In genomic region chr1:215475719-215476525, GRCh38 we compare ENCODE assay signal across 11 cellular contexts.
DNase-seq lines count a peak whose midpoint lies in the region; ATAC-seq and TF ChIP-seq lines count a peak whose summit lies in the region.
"Had no signal": no experiment of that assay in that cellular context is flagged by ENCODE, and none has a peak within 500 bp of the region (broad histone marks: within the 10 kb centered on the region; RNA-seq: fewer than 3 reads in every experiment).

No MANE protein-coding gene starts in this region.

- no peak for ATAC-seq in CD8-positive, alpha-beta T cell

- H3K36me3 ChIP-seq in MG63, result no peaks in the 10 kb centered on the region
- no peaks in the 10 kb centered on the region for H3K36me3 ChIP-seq in CD8-positive, alpha-beta T cell (ENCODE audit: insufficient read depth, low read length)
- H3K36me3 ChIP-seq: thoracic aorta had no signal

- H3K36me3 Mint-ChIP-seq in CD8-positive, alpha-beta T cell, result no peaks in the 10 kb centered on the region
- no peaks in the 10 kb centered on the region for H3K36me3 Mint-ChIP-seq in activated CD4-positive, alpha-beta T cell treated with anti-CD3 and anti-CD28 coated beads, Interleukin-2, amount 10 ng/mL, durations not matched to agents 7 days and 5 days (ENCODE audit: low read depth)
- H3K36me3 Mint-ChIP-seq: memory B cell had no signal

- H3K27me3 ChIP-seq in MG63, result no peaks in the 10 kb centered on the region
- no peaks in the 10 kb centered on the region for H3K27me3 ChIP-seq in CD8-positive, alpha-beta T cell (ENCODE audit: insufficient read depth, low read length)

- H3K27ac Mint-ChIP-seq in CD8-positive, alpha-beta T cell, result no peak overlapping the region
- no peak overlapping the region for H3K27ac Mint-ChIP-seq in activated CD4-positive, alpha-beta T cell treated with anti-CD3 and anti-CD28 coated beads, Interleukin-2, amount 10 ng/mL, durations not matched to agents 7 days and 5 days
- H3K27ac Mint-ChIP-seq: memory B cell had no signal

- peak; percentile 95 for DNase-seq in AG10803 (ENCODE audit: low read depth)
- peak; percentile 65 for DNase-seq in MG63
- DNase-seq in astrocyte of the hippocampus (ENCODE audit: low read depth, low spot score), result peak; percentile 83
- DNase-seq in kidney tubule cell (ENCODE audit: low spot score), result peak; percentile 12
- no peak for DNase-seq in CD8-positive, alpha-beta T cell
- no peak for DNase-seq in activated CD4-positive, alpha-beta T cell treated with anti-CD3 and anti-CD28 coated beads, Interleukin-2, amount 10 ng/mL, durations not matched to agents 7 days and 5 days
- no peak for DNase-seq in NCI-H345 (lab: John Stamatoyannopoulos, UW)
- no peak for DNase-seq in OCI-M1 (lab: John Stamatoyannopoulos, UW)

- H3K4me1 ChIP-seq in CD8-positive, alpha-beta T cell (ENCODE audit: insufficient read depth, low read length), result no peaks in the 10 kb centered on the region

- no peak overlapping the region for H3K27ac ChIP-seq in CD8-positive, alpha-beta T cell (ENCODE audit: low read depth, low read length)
- H3K27ac ChIP-seq: C4-2B, thoracic aorta had no signal

- H3K9me3 ChIP-seq in MG63, result peaks cover 8% of the 10 kb centered on the region
- peaks cover 3% of the 10 kb centered on the region for H3K9me3 ChIP-seq in CD8-positive, alpha-beta T cell (ENCODE audit: low read length)

- POLR2A ChIA-PET in CD8-positive, alpha-beta T cell (lab: Charles Lee), result no interaction called here
- POLR2A ChIA-PET in activated CD4-positive, alpha-beta T cell treated with anti-CD3 and anti-CD28 coated beads, Interleukin-2, amount 10 ng/mL, durations not matched to agents 7 days and 5 days (lab: Charles Lee), result no interaction called here

- H3K4me3 Mint-ChIP-seq in CD8-positive, alpha-beta T cell, result no peak overlapping the region
- no peak overlapping the region for H3K4me3 Mint-ChIP-seq in activated CD4-positive, alpha-beta T cell treated with anti-CD3 and anti-CD28 coated beads, Interleukin-2, amount 10 ng/mL, durations not matched to agents 7 days and 5 days
- H3K4me3 Mint-ChIP-seq: memory B cell had no signal

- H3K9me3 Mint-ChIP-seq in CD8-positive, alpha-beta T cell, result peaks cover 14% of the 10 kb centered on the region
- H3K9me3 Mint-ChIP-seq in activated CD4-positive, alpha-beta T cell treated with anti-CD3 and anti-CD28 coated beads, Interleukin-2, amount 10 ng/mL, durations not matched to agents 7 days and 5 days, result no peaks in the 10 kb centered on the region

- no peak overlapping the region for H3K4me3 ChIP-seq in AG10803 (ENCODE audit: low read length)
- no peak overlapping the region for H3K4me3 ChIP-seq in MG63
- no peak overlapping the region for H3K4me3 ChIP-seq in CD8-positive, alpha-beta T cell (ENCODE audit: low read depth, low read length)
- H3K4me3 ChIP-seq: thoracic aorta had no signal

- intact Hi-C loops in CD8-positive, alpha-beta T cell (cut with DNase I, micrococcal nuclease), result no loop called here

- no peaks in the 10 kb centered on the region for H3K27me3 Mint-ChIP-seq in CD8-positive, alpha-beta T cell (ENCODE audit: low read depth)
- peaks cover 2% of the 10 kb centered on the region for H3K27me3 Mint-ChIP-seq in activated CD4-positive, alpha-beta T cell treated with anti-CD3 and anti-CD28 coated beads, Interleukin-2, amount 10 ng/mL, durations not matched to agents 7 days and 5 days
- H3K27me3 Mint-ChIP-seq: memory B cell had no signal

- H3K4me1 Mint-ChIP-seq in CD8-positive, alpha-beta T cell (ENCODE audit: low read depth), result no peaks in the 10 kb centered on the region
- H3K4me1 Mint-ChIP-seq in activated CD4-positive, alpha-beta T cell treated with anti-CD3 and anti-CD28 coated beads, Interleukin-2, amount 10 ng/mL, durations not matched to agents 7 days and 5 days, result no peaks in the 10 kb centered on the region
- H3K4me1 Mint-ChIP-seq: memory B cell had no signal

- no peak for TF ChIP-seq CTCF in AG10803 (conservative IDR thresholded peaks at IDR 0.05; ENCODE audit: low read length)
- no peak for TF ChIP-seq CTCF in CD8-positive, alpha-beta T cell (IDR thresholded peaks at IDR 0.05)

- CTCF ChIA-PET in CD8-positive, alpha-beta T cell (lab: Charles Lee), result no interaction called here
- CTCF ChIA-PET in activated CD4-positive, alpha-beta T cell treated with anti-CD3 and anti-CD28 coated beads, Interleukin-2, amount 10 ng/mL, durations not matched to agents 7 days and 5 days (lab: Charles Lee), result no interaction called here

Comparison
In these comparisons a context has a peak if more than half of its experiments do, and no peak if none do; other contexts are left out.
1. DNase-seq: peak in AG10803 (single experiment), MG63 (single experiment), astrocyte of the hippocampus (single experiment) and kidney tubule cell (single experiment); none in CD8-positive, alpha-beta T cell (0 of 7), activated CD4-positive, alpha-beta T cell treated with anti-CD3 and anti-CD28 coated beads, Interleukin-2, amount 10 ng/mL, durations not matched to agents 7 days and 5 days (single experiment), NCI-H345 (single experiment) and OCI-M1 (single experiment).